Comparison of ENCODE assay signal across 9 cellular contexts in the genomic region with DNA sequence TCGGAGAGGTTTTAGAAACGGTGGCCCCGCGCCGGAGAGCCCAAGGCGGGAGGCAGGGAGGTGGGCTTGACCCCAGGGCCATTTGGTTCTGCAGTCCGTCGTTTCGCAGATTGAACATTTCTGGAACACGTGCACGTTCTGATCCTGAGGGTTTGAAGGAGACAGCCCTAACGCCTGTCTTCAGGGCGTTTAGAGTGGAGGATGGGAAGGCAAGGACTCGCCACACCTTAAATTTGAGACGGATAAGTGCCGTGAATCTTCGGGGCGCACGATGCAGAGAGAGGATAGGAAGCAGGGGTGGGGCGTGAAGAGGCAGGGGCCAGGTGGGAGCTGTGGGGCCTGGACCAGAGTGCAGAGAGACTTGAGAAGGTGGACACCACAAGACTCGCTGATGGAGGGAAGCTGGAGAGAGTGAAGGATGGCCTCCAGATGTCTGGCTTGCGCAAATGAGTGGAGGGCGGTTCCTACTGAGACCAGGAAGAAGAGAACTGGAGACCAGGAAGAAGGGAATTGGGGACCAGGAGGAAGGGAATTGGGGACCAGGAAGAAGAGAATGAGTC. TPM values are rescaled to one million over a fixed set of nuclear protein-coding genes. Genes with fewer than 3 reads are reported as not detected.
DNase-seq lines count a peak whose midpoint lies in the region; ATAC-seq, FAIRE-seq and TF ChIP-seq lines count a peak whose summit lies in the region.
"Had no signal": no experiment of that assay in that cellular context is flagged by ENCODE, and none has a peak within 500 bp of the region (broad histone marks: within the 10 kb centered on the region; RNA-seq: fewer than 3 reads in every experiment).

No MANE protein-coding gene starts in this region.

- DNase-seq in Caco-2 (no peak), PC-3 (no peak), neural progenitor cell (ENCODE audit: low spot score) (no peak), kidney (no peak), AG20443 (ENCODE audit: low spot score) (no peak), NOMO-1 (lab: John Stamatoyannopoulos, UW; ENCODE audit: unreplicated experiment in 2 of 2) (no peak)
- DNase-seq in effector memory CD8-positive, alpha-beta T cell: no peak

- H3K79me2 ChIP-seq in PC-3 (ENCODE audit: low read length) (peaks cover 37% of the 10 kb centered on the region), neural progenitor cell (ENCODE audit: low read depth) (peaks cover 38% of the 10 kb centered on the region)

- H3K9me2 ChIP-seq in PC-3 (replicated peaks; ENCODE audit: low read length): no peaks in the 10 kb centered on the region

- H3K27ac Mint-ChIP-seq in Caco-2 (ENCODE audit: unreplicated experiment): peak overlapping the region; percentile 44
- H3K27ac Mint-ChIP-seq in effector memory CD8-positive, alpha-beta T cell: peak overlapping the region; percentile 69 to 89
- H3K27ac Mint-ChIP-seq in neural progenitor cell: no peak overlapping the region

- H3K4me3 ChIP-seq in Caco-2 (ENCODE audit: low read depth, low read length): peak overlapping the region; percentile 73
- H3K4me3 ChIP-seq in PC-3 (ENCODE audit: low read length): no peak overlapping the region
- peak overlapping the region; percentile 98 for H3K4me3 ChIP-seq in neural progenitor cell
- peak overlapping the region in 1 of 2 donors; percentile 52 for H3K4me3 ChIP-seq in kidney (ENCODE audit: low read length in 2 of 2)

- H3K36me3 Mint-ChIP-seq in Caco-2 (ENCODE audit: insufficient read depth, unreplicated experiment) (peaks cover 19% of the 10 kb centered on the region), neural progenitor cell (peaks cover 24% of the 10 kb centered on the region)
- H3K36me3 Mint-ChIP-seq in effector memory CD8-positive, alpha-beta T cell (ENCODE audit: insufficient read depth): peaks cover 18% of the 10 kb centered on the region

- H3K27ac ChIP-seq in PC-3 (ENCODE audit: low read length) (no peak overlapping the region), neural progenitor cell (no peak overlapping the region), kidney (ENCODE audit: low read depth in 2 of 2, low read length in 2 of 2) (no peak overlapping the region)

- H3K9ac ChIP-seq in PC-3 (ENCODE audit: low read length) (no peak overlapping the region), neural progenitor cell (no peak overlapping the region), kidney (ENCODE audit: low read length in 2 of 2) (no peak overlapping the region)

- H3K9me3 ChIP-seq in Caco-2: no peaks in the 10 kb centered on the region
- H3K9me3 ChIP-seq in PC-3 (ENCODE audit: low read length): no peaks in the 10 kb centered on the region
- H3K9me3 ChIP-seq in neural progenitor cell (ENCODE audit: low read depth): no peaks in the 10 kb centered on the region
- H3K9me3 ChIP-seq in kidney (ENCODE audit: control insufficient read depth in 1 of 2, low read length in 2 of 2): no peaks in the 10 kb centered on the region
- H3K9me3 ChIP-seq: prostate gland had no signal

- H3K9me3 Mint-ChIP-seq in Caco-2 (ENCODE audit: unreplicated experiment) (no peaks in the 10 kb centered on the region), neural progenitor cell (peaks cover 7% of the 10 kb centered on the region)
- no peaks in the 10 kb centered on the region for H3K9me3 Mint-ChIP-seq in effector memory CD8-positive, alpha-beta T cell

- H3K4me2 ChIP-seq in PC-3 (ENCODE audit: low read length): peak overlapping the region; percentile 66
- H3K4me2 ChIP-seq in neural progenitor cell: peak overlapping the region; percentile 82

- H3K4me1 ChIP-seq in Caco-2 (peaks cover 15% of the 10 kb centered on the region), PC-3 (ENCODE audit: insufficient read depth, low read length) (peaks cover 25% of the 10 kb centered on the region), neural progenitor cell (peaks cover 9% of the 10 kb centered on the region), kidney (ENCODE audit: control insufficient read depth in 1 of 2, insufficient read depth in 1 of 2, low read depth in 1 of 2, low read length in 2 of 2) (peaks cover 13 to 26% of the 10 kb centered on the region in 2 donors)

- TF ChIP-seq CTCF in Caco-2 (IDR thresholded peaks at IDR 0.05; ENCODE audit: insufficient read depth in 1 of 2, low read depth in 1 of 2, low read length in 1 of 2, severe bottlenecking in 1 of 2, unreplicated experiment in 1 of 2) (no peak), PC-3 (conservative IDR thresholded peaks at IDR 0.05; ENCODE audit: low read depth, low read length) (no peak), neural progenitor cell (IDR thresholded peaks at IDR 0.05) (no peak), kidney (IDR thresholded peaks at IDR 0.05; ENCODE audit: borderline replicate concordance, extremely low read depth, insufficient read depth) (no peak)

- no peaks in the 10 kb centered on the region for H3K27me3 Mint-ChIP-seq in Caco-2 (ENCODE audit: insufficient read depth, unreplicated experiment)
- H3K27me3 Mint-ChIP-seq in effector memory CD8-positive, alpha-beta T cell: peaks cover 0 to 10% of the 10 kb centered on the region in 2 donors
- H3K27me3 Mint-ChIP-seq in neural progenitor cell (ENCODE audit: insufficient read depth, low read depth): peaks cover 12% of the 10 kb centered on the region

- H3K4me3 Mint-ChIP-seq in Caco-2 (ENCODE audit: unreplicated experiment) (peak overlapping the region; percentile 76), neural progenitor cell (peak overlapping the region; percentile 88)
- peak overlapping the region; percentile 79 to 82 for H3K4me3 Mint-ChIP-seq in effector memory CD8-positive, alpha-beta T cell

- H4K20me1 ChIP-seq in PC-3 (ENCODE audit: low read length): peaks cover 21% of the 10 kb centered on the region; the same call in 1 of the 2 replicates
- peaks cover 36% of the 10 kb centered on the region for H4K20me1 ChIP-seq in neural progenitor cell (ENCODE audit: low read depth)

- no peaks in the 10 kb centered on the region for H3K27me3 ChIP-seq in Caco-2 (replicated peaks; ENCODE audit: control insufficient read depth, insufficient read depth, low read length)
- no peaks in the 10 kb centered on the region for H3K27me3 ChIP-seq in PC-3 (ENCODE audit: low read length)
- peaks cover 14% of the 10 kb centered on the region for H3K27me3 ChIP-seq in neural progenitor cell

- no peak for FAIRE-seq in kidney (lab: Jason Lieb, UNC)

- ATAC-seq in PC-3 (no peak), HG02571 (IDR thresholded peaks at IDR 0.05; ENCODE audit: unreplicated experiment) (no peak)
- no peak for ATAC-seq in effector memory CD8-positive, alpha-beta T cell (replicated peaks)

- peaks cover 15% of the 10 kb centered on the region for H3K4me1 Mint-ChIP-seq in Caco-2 (ENCODE audit: low read depth, unreplicated experiment)
- peaks cover 29 to 36% of the 10 kb centered on the region in 2 donors for H3K4me1 Mint-ChIP-seq in effector memory CD8-positive, alpha-beta T cell (ENCODE audit: low read depth in 2 of 2)
- H3K4me1 Mint-ChIP-seq in neural progenitor cell: peaks cover 26% of the 10 kb centered on the region

- intact Hi-C loops in Caco-2 (cut with micrococcal nuclease; ENCODE audit: unreplicated experiment): no loop called here
- intact Hi-C loops in PC-3 (cut with micrococcal nuclease): no loop called here
- intact Hi-C loops in kidney (cut with DNase I): no loop called here

- CTCF ChIA-PET in Caco-2 (lab: Charles Lee): no interaction called here
- CTCF ChIA-PET in PC-3 (lab: Charles Lee): no interaction called here

- BruUV-seq in Caco-2 (replicated peaks; lab: Mats Ljungman, UMichigan) (no TSS peak), PC-3 (replicated peaks; lab: Mats Ljungman, UMichigan) (no TSS peak)

- H3F3A ChIP-seq in PC-3 (ENCODE audit: low read length, unreplicated experiment) (no peaks in the 10 kb centered on the region), neural progenitor cell (ENCODE audit: low read depth) (no peaks in the 10 kb centered on the region)

- POLR2A ChIA-PET in Caco-2 (lab: Charles Lee) (no interaction called here), PC-3 (lab: Charles Lee; ENCODE audit: unreplicated experiment) (no interaction called here)

- no peak overlapping the region for H2AFZ ChIP-seq in PC-3 (ENCODE audit: low read length)
- peak overlapping the region; percentile 63 for H2AFZ ChIP-seq in neural progenitor cell (replicated peaks)

- 0 out of 2 replicates have a peak, but pooled peaks cover 1% of the 10 kb centered on the region for H3K36me3 ChIP-seq in Caco-2 (ENCODE audit: control insufficient read depth, insufficient read depth, low read length)
- no peaks in the 10 kb centered on the region for H3K36me3 ChIP-seq in PC-3 (ENCODE audit: low read depth, low read length)
- H3K36me3 ChIP-seq in neural progenitor cell: no peaks in the 10 kb centered on the region
- no peaks in the 10 kb centered on the region for H3K36me3 ChIP-seq in kidney (ENCODE audit: control insufficient read depth in 1 of 2, insufficient read depth in 2 of 2, low read length in 2 of 2)
- H3K36me3 ChIP-seq: prostate gland had no signal

RNA-seq across cellular contexts. Expression of a gene that starts 0.8 kb away (rescaled TPM):
- total RNA-seq in Caco-2 (2022): 35.7 and 40.1 TPM in 2 replicates
- not detected in 2 replicates for total RNA-seq in PC-3 (2014; rRNA removed)
- total RNA-seq in neural progenitor cell (ENCODE audit: low replicate concordance): 12.9 and 20.6 TPM in 2 replicates
- 23.4 TPM for total RNA-seq in kidney
- 18.4 TPM for polyA plus RNA-seq in kidney (ENCODE audit: insufficient read depth, low read depth, low replicate concordance)

RNA-seq across cellular contexts. Expression of a gene that starts 54.2 kb away (rescaled TPM):
- total RNA-seq in Caco-2 (2022) (29.6 and 42.0 TPM in 2 replicates), PC-3 (2014; rRNA removed) (not detected in 2 replicates), neural progenitor cell (ENCODE audit: low replicate concordance) (2.5 TPM in 1 of 2 replicates, not detected in the other), kidney (28.7 TPM)
- 5.8 TPM for polyA plus RNA-seq in kidney (ENCODE audit: insufficient read depth, low read depth, low replicate concordance)

Comparison
In these comparisons a context has a peak if more than half of its experiments do, and no peak if none do; other contexts are left out.
1. RNA of a gene that starts 0.8 kb away (total RNA-seq): 35.7 to 40.1 TPM in Caco-2, 23.4 TPM in kidney (single experiment) and 12.9 to 20.6 TPM in neural progenitor cell; not detected in PC-3; every median in the first group is over 10 times any median in the second.
2. Peak in every context shown above with its lines, with median percentiles within 50 percentile points of each other: H3K4me3 Mint-ChIP-seq.